In the genomic region with DNA sequence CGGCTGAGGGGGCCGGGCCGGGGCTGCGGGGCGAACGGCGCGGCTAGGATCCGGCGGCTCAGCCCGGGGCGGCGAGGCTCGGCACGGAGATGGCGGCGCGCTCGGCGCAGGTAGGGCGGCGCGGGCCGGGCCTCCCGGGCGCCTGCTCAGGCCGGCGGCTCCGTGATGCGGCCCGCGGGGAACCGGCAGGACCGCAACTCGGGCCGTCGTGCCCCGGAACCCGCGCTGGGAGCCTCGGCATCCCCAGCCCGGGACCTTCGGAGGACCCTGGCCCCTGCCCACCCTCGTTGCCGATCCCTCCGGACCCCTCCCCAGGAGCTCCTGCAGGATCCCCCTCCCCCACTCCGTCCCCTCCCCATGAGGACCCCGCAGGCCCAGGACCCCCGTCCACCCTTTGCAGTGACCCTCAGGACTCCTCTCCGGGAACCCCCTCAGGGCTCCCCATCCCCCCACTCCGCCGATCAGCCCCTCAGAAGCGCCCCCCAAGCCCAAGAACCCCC, we compare ENCODE assay signal across 8 cellular contexts. TPM values are rescaled to one million over a fixed set of nuclear protein-coding genes. Genes with fewer than 3 reads are reported as not detected.
DNase-seq lines count a peak whose midpoint lies in the region; TF ChIP-seq lines count a peak whose summit lies in the region.

No MANE protein-coding gene starts in this region.

- no peak overlapping the region for H2AFZ ChIP-seq in smooth muscle cell (ENCODE audit: low read depth)

- no peaks in the 10 kb centered on the region for H3K27me3 ChIP-seq in HAP-1 (ENCODE audit: low read depth)
- no peaks in the 10 kb centered on the region for H3K27me3 ChIP-seq in WERI-Rb-1 (ENCODE audit: insufficient read depth, low read depth, severe bottlenecking)
- no peaks in the 10 kb centered on the region for H3K27me3 ChIP-seq in smooth muscle cell (ENCODE audit: low read depth)

- H3K9me3 ChIP-seq in HAP-1 (no peaks in the 10 kb centered on the region), WERI-Rb-1 (ENCODE audit: severe bottlenecking) (no peaks in the 10 kb centered on the region), smooth muscle cell (replicated peaks; ENCODE audit: low read depth) (no peaks in the 10 kb centered on the region)

- H4K20me1 ChIP-seq in smooth muscle cell (ENCODE audit: low read depth): peaks cover 27% of the 10 kb centered on the region

- peak overlapping the region; percentile 87 for H3K4me2 ChIP-seq in smooth muscle cell

- H3K4me3 ChIP-seq in HAP-1 (peak overlapping the region; percentile 40), WERI-Rb-1 (ENCODE audit: low read depth, low read length) (peak overlapping the region; percentile 55), iPS-11a (ENCODE audit: low read depth, low read length) (peak overlapping the region; percentile 50), smooth muscle cell (peak overlapping the region; percentile 77)

- H3K4me1 ChIP-seq in HAP-1 (peaks cover 4% of the 10 kb centered on the region; the same call in 1 of the 2 replicates), smooth muscle cell (ENCODE audit: low read depth) (peaks cover 7% of the 10 kb centered on the region)

- H3K9ac ChIP-seq in smooth muscle cell (ENCODE audit: low read depth): peak overlapping the region; percentile 60

- WGBS in smooth muscle cell (ENCODE audit: low lambda C conversion rate): 0% methylated on average over 2 of the region's 53 CpGs

- H3K27ac ChIP-seq in WERI-Rb-1 (no peak overlapping the region), smooth muscle cell (ENCODE audit: low read depth) (no peak overlapping the region)

- H3K36me3 ChIP-seq in HAP-1 (replicated peaks) (no peaks in the 10 kb centered on the region), WERI-Rb-1 (no peaks in the 10 kb centered on the region; the same call in 1 of the 2 replicates), smooth muscle cell (ENCODE audit: low read depth) (no peaks in the 10 kb centered on the region)

- H3F3A ChIP-seq in smooth muscle cell (ENCODE audit: low read depth): no peaks in the 10 kb centered on the region

- no peak for TF ChIP-seq CTCF in WERI-Rb-1 (IDR thresholded peaks at IDR 0.05; ENCODE audit: low read depth, low read length)
- no peak for TF ChIP-seq CTCF in smooth muscle cell (IDR thresholded peaks at IDR 0.05; ENCODE audit: borderline replicate concordance, insufficient read depth, poor library complexity, severe bottlenecking)

- peak in 1 of 2 experiments; percentile 13 for DNase-seq in HAP-1 (ENCODE audit: low spot score in 2 of 2)
- no peak for DNase-seq in WERI-Rb-1
- no peak for DNase-seq in smooth muscle cell (lab: John Stamatoyannopoulos, UW; ENCODE audit: unreplicated experiment)
- DNase-seq in NCI-H2171 treated with DMSO at 0.1 percent for 48 hours (lab: John Stamatoyannopoulos, UW): no peak
- no peak for DNase-seq in KBM-7
- no peak for DNase-seq in cortex of kidney (lab: John Stamatoyannopoulos, UW)
- DNase-seq in HuH-7.5 (ENCODE audit: low spot score): no peak

- in situ Hi-C loops in HAP-1 (cut with MboI; ENCODE audit: low sequenced_read_pairs): no loop called here
- in situ Hi-C loops in KBM-7 (cut with MboI; ENCODE audit: low pct_unique_long_range_greater_than_20kb, low sequenced_read_pairs): no loop called here

- no peaks in the 10 kb centered on the region for H3K79me2 ChIP-seq in smooth muscle cell (ENCODE audit: low read depth)

RNA-seq across cellular contexts. Expression of gene EVI5L, which starts 0.3 kb away (rescaled TPM):
- 8.8 and 10.9 TPM in 2 replicates for total RNA-seq in smooth muscle cell
- 15.9 and 21.2 TPM in 2 replicates for polyA plus RNA-seq in smooth muscle cell

RNA-seq across cellular contexts. Expression of gene PRR36, which starts 43.9 kb away (rescaled TPM):
- 0.13 TPM in 1 of 2 replicates, not detected in the other for total RNA-seq in smooth muscle cell
- polyA plus RNA-seq in smooth muscle cell: 0.57 and 2.5 TPM in 2 replicates

RNA-seq across cellular contexts. Expression of gene LRRC8E, which starts 58.0 kb away (rescaled TPM):
- total RNA-seq in smooth muscle cell: 7.6 and 7.8 TPM in 2 replicates
- polyA plus RNA-seq in smooth muscle cell: 6.3 and 7.4 TPM in 2 replicates
